9 cellular contexts compared by ENCODE assay signal in genomic region chr14:67513631-67514108, GRCh38. TPM values are rescaled to one million over a fixed set of nuclear protein-coding genes. Genes with fewer than 3 reads are reported as not detected.
DNase-seq lines count a peak whose midpoint lies in the region; ATAC-seq, FAIRE-seq and TF ChIP-seq lines count a peak whose summit lies in the region.
"Had no signal": no experiment of that assay in that cellular context is flagged by ENCODE, and none has a peak within 500 bp of the region (broad histone marks: within the 10 kb centered on the region; RNA-seq: fewer than 3 reads in every experiment).

No MANE protein-coding gene starts in this region.

- no peaks in the 10 kb centered on the region for H3K36me3 Mint-ChIP-seq in endodermal cell (ENCODE audit: low read depth)

- H3K36me3 ChIP-seq in endodermal cell (ENCODE audit: control insufficient read depth, insufficient read depth, low read length) (no peaks in the 10 kb centered on the region), BE2C (no peaks in the 10 kb centered on the region)

- peaks cover 2% of the 10 kb centered on the region for H3K4me1 Mint-ChIP-seq in endodermal cell

- H3K4me1 ChIP-seq in endodermal cell (ENCODE audit: control insufficient read depth, insufficient read depth, low read length) (peaks cover 3% of the 10 kb centered on the region), foreskin keratinocyte (peaks cover 3% of the 10 kb centered on the region), BE2C (no peaks in the 10 kb centered on the region)

- TF ChIP-seq CTCF in endodermal cell (conservative IDR thresholded peaks at IDR 0.05) (no peak), GM10266 (IDR thresholded peaks at IDR 0.05; ENCODE audit: control insufficient read depth, insufficient read depth, low read depth, missing control alignments) (no peak), foreskin keratinocyte (conservative IDR thresholded peaks at IDR 0.05) (no peak), BE2C (IDR thresholded peaks at IDR 0.05; ENCODE audit: low read depth, low read length) (no peak)

- H3K27me3 Mint-ChIP-seq in endodermal cell (ENCODE audit: insufficient read depth), result peaks cover 63% of the 10 kb centered on the region

- H3K9me3 ChIP-seq in endodermal cell (ENCODE audit: control insufficient read depth, low read length), result no peaks in the 10 kb centered on the region
- H3K9me3 ChIP-seq in BE2C, result no peaks in the 10 kb centered on the region

- H3K27me3 ChIP-seq in endodermal cell (ENCODE audit: control insufficient read depth, insufficient read depth, low read length, poor library complexity, severe bottlenecking) (peaks cover 74% of the 10 kb centered on the region), foreskin keratinocyte (peaks cover 4% of the 10 kb centered on the region), BE2C (peaks cover 41% of the 10 kb centered on the region)

- peak overlapping the region; percentile 62 for H3K4me3 Mint-ChIP-seq in endodermal cell

- intact Hi-C loops in sciatic nerve (cut with DNase I), result no loop called here

- H3K27ac ChIP-seq in endodermal cell (ENCODE audit: low read depth, low read length), result no peak overlapping the region
- no peak overlapping the region for H3K27ac ChIP-seq in foreskin keratinocyte

- no peaks in the 10 kb centered on the region for H3K9me3 Mint-ChIP-seq in endodermal cell

- WGBS in endodermal cell (ENCODE audit: insufficient coverage in 1 of 2, insufficient read length in 1 of 2), 2 experiments, result 83 to 97% methylated on average over 1 of the region's 1 CpG

- no peak overlapping the region for H3K9ac ChIP-seq in endodermal cell (ENCODE audit: extremely low read depth, low read length, poor library complexity, severe bottlenecking)

- peak; percentile 78 for FAIRE-seq in GM19239 (lab: Jason Lieb, UNC)
- FAIRE-seq: kidney had no signal

- ATAC-seq in sciatic nerve (peak; percentile 21), foreskin keratinocyte (no peak)

- no peak overlapping the region for H3K4me3 ChIP-seq in endodermal cell (ENCODE audit: low read length)
- H3K4me3 ChIP-seq in BE2C (ENCODE audit: low read depth, low read length), result no peak overlapping the region

- DNase-seq in GM19239 (ENCODE audit: insufficient read length, low spot score), result peak; percentile 45
- DNase-seq in NCI-H524 treated with DMSO at 0.1 percent for 48 hours (lab: John Stamatoyannopoulos, UW), result peak; percentile 67
- no peak for DNase-seq in endodermal cell
- DNase-seq in sciatic nerve (ENCODE audit: low spot score), result no peak
- DNase-seq in GM10266 (ENCODE audit: extremely low spot score), result no peak
- no peak for DNase-seq in foreskin keratinocyte
- no peak for DNase-seq in NCI-H128 (lab: John Stamatoyannopoulos, UW; ENCODE audit: unreplicated experiment)
- DNase-seq in BE2C, result no peak
- DNase-seq: kidney had no signal

- H3K27ac Mint-ChIP-seq in endodermal cell, result no peak overlapping the region

RNA-seq across cellular contexts. Expression of gene PLEKHH1, which starts 19.4 kb away (rescaled TPM):
- total RNA-seq in endodermal cell (10 to 100 TPM; 59.9 to 61.1 TPM), sciatic nerve (6.1 TPM), foreskin keratinocyte (3.5 and 3.8 TPM in 2 replicates)
- polyA plus RNA-seq in endodermal cell (2013, experiment 1 of 2), result 13.3 TPM
- polyA plus RNA-seq in endodermal cell (2013, experiment 2 of 2), result 12.7 TPM
- 1.4 and 2.0 TPM in 2 replicates for polyA plus RNA-seq in foreskin keratinocyte
- 4.1 TPM for polyA plus RNA-seq in BE2C (2012; ENCODE audit: insufficient read depth, insufficient read length, low read depth)

RNA-seq across cellular contexts. Expression of gene TMEM229B, which starts 25.1 kb away (rescaled TPM):
- 1 to 10 TPM; 1.1 to 1.5 TPM for total RNA-seq in endodermal cell
- polyA plus RNA-seq in endodermal cell (2013, experiment 1 of 2), result 0.25 TPM
- polyA plus RNA-seq in endodermal cell (2013, experiment 2 of 2), result 0.37 TPM
- 2.9 TPM for total RNA-seq in sciatic nerve
- total RNA-seq in foreskin keratinocyte, result 2.2 and 3.4 TPM in 2 replicates
- 1.5 and 2.2 TPM in 2 replicates for polyA plus RNA-seq in foreskin keratinocyte
- not detected for polyA plus RNA-seq in BE2C (2012; ENCODE audit: insufficient read depth, insufficient read length, low read depth)

Comparison
In these comparisons a context has a peak if more than half of its experiments do, and no peak if none do; other contexts are left out.
1. DNase-seq: peak in GM19239 (single experiment) and NCI-H524 treated with DMSO at 0.1 percent for 48 hours (single experiment); none in endodermal cell (single experiment), sciatic nerve (single experiment), GM10266 (single experiment), foreskin keratinocyte (0 of 2), NCI-H128 (single experiment) and BE2C (single experiment).